Comparison of ENCODE assay signal across 1 cellular context in genomic region chr3:55604414-55604813, GRCh38.
TF ChIP-seq lines count a peak whose summit lies in the region.

No MANE protein-coding gene starts in this region.

TF ChIP-seq in IMR-90, 13 proteins besides CTCF, POLR2A, EP300 and RAD21 (continued from another document):
- TF ChIP-seq ELK1 (IDR thresholded peaks at IDR 0.05; ENCODE audit: borderline replicate concordance, low read depth, low read length) (no peak), RFX5 (IDR thresholded peaks at IDR 0.05; ENCODE audit: low read depth, low read length) (no peak), NFE2L2 (IDR thresholded peaks at IDR 0.05; ENCODE audit: low read depth, low read length) (no peak), RCOR1 (IDR thresholded peaks at IDR 0.05; ENCODE audit: insufficient replicate concordance, low read length) (no peak)
